8 cellular contexts compared by ENCODE assay signal in genomic region chr12:45727301-45727993, GRCh38. TPM values are rescaled to one million over a fixed set of nuclear protein-coding genes. Genes with fewer than 3 reads are reported as not detected.
DNase-seq lines count a peak whose midpoint lies in the region; ATAC-seq and TF ChIP-seq lines count a peak whose summit lies in the region.

No MANE protein-coding gene starts in this region.

- H3K4me3 ChIP-seq in left ventricle myocardium inferior (peak overlapping the region; percentile 89), upper lobe of right lung (peak overlapping the region; percentile 58)

- intact Hi-C loops in left ventricle myocardium inferior (cut with micrococcal nuclease), result no loop called here
- intact Hi-C loops in posterior vena cava (cut with DNase I), result loop anchor here in 1 of 2 donors (10.0 kb wide), 1 partner anchor 183 kb away; no protein-coding TSS in a partner anchor
- intact Hi-C loops in upper lobe of right lung (cut with DNase I), result no loop called here

- TF ChIP-seq CTCF in left ventricle myocardium inferior (IDR thresholded peaks at IDR 0.05; ENCODE audit: borderline replicate concordance), result no peak
- TF ChIP-seq CTCF in upper lobe of right lung (IDR thresholded peaks at IDR 0.05), result no peak

- ATAC-seq in HG02884 (IDR thresholded peaks at IDR 0.05; ENCODE audit: unreplicated experiment), result peak; percentile 43
- ATAC-seq in upper lobe of right lung, result peak; percentile 82

- peak; percentile 75 for TF ChIP-seq POLR2A in GM15510 (IDR thresholded peaks at IDR 0.05; ENCODE audit: borderline replicate concordance, extremely low read depth, insufficient read length)

- H3K4me1 ChIP-seq in left ventricle myocardium inferior (peaks cover 72% of the 10 kb centered on the region), upper lobe of right lung (peaks cover 39% of the 10 kb centered on the region)

- no peaks in the 10 kb centered on the region for H3K9me3 ChIP-seq in left ventricle myocardium inferior (replicated peaks)
- H3K9me3 ChIP-seq in upper lobe of right lung, result no peaks in the 10 kb centered on the region

- peak; percentile 94 for DNase-seq in NCI-H146 treated with DMSO at 0.1 percent for 48 hours (lab: John Stamatoyannopoulos, UW; ENCODE audit: unreplicated experiment)
- DNase-seq in T-helper 1 cell, result peak; percentile 73 to 97 (median 83)
- peak; percentile 88 for DNase-seq in amniotic stem cell (lab: John Stamatoyannopoulos, UW)
- DNase-seq in left ventricle myocardium inferior, result peak; percentile 94
- DNase-seq in posterior vena cava (ENCODE audit: low spot score), result peak; percentile 98
- peak; percentile 96 for DNase-seq in upper lobe of right lung

- peak overlapping the region; percentile 99 for H3K27ac ChIP-seq in left ventricle myocardium inferior (replicated peaks)
- peak overlapping the region; percentile 95 for H3K27ac ChIP-seq in upper lobe of right lung

- H3K27me3 ChIP-seq in left ventricle myocardium inferior (ENCODE audit: low read depth) (no peaks in the 10 kb centered on the region), upper lobe of right lung (no peaks in the 10 kb centered on the region)

- H3K36me3 ChIP-seq in left ventricle myocardium inferior (no peaks in the 10 kb centered on the region), upper lobe of right lung (no peaks in the 10 kb centered on the region)

RNA-seq across cellular contexts. Expression of gene ARID2, which starts 2.1 kb away (rescaled TPM):
- 15.7 TPM for total RNA-seq in left ventricle myocardium inferior
- total RNA-seq in posterior vena cava, result 10 to 100 TPM; 26.6 to 27.8 TPM
- 30.2 TPM for total RNA-seq in upper lobe of right lung

Comparison
In these comparisons a context has a peak if more than half of its experiments do, and no peak if none do; other contexts are left out.
1. Peak in every context shown above with its lines: DNase-seq, ATAC-seq, H3K4me3 ChIP-seq and H3K27ac ChIP-seq.